In genomic region chr10:100913470-100913865, GRCh38 we compare ENCODE assay signal across 7 cellular contexts. TPM values are rescaled to one million over a fixed set of nuclear protein-coding genes. Genes with fewer than 3 reads are reported as not detected.
DNase-seq lines count a peak whose midpoint lies in the region; ATAC-seq and TF ChIP-seq lines count a peak whose summit lies in the region.

No MANE protein-coding gene starts in this region.

- H3K9me3 Mint-ChIP-seq in activated T-helper 1 cell treated with anti-CD3 and anti-CD28 coated beads, Interleukin-12 subunit alpha, Interleukin-12 subunit beta, Interleukin-2, Interleukin-4 antibody, amounts not matched to agents 30 ng/mL and 10 ng/mL and 1 ng/mL, durations not matched to agents 14 hours and 24 hours and 36 hours = no peaks in the 10 kb centered on the region

- no peak for TF ChIP-seq CTCF in HEK293 (tag by site-specific recombination; IDR thresholded peaks at IDR 0.05)
- no peak for TF ChIP-seq CTCF in stomach (IDR thresholded peaks at IDR 0.05)

- H3K4me3 Mint-ChIP-seq in activated T-helper 1 cell treated with anti-CD3 and anti-CD28 coated beads, Interleukin-12 subunit alpha, Interleukin-12 subunit beta, Interleukin-2, Interleukin-4 antibody, amounts not matched to agents 30 ng/mL and 10 ng/mL and 1 ng/mL, durations not matched to agents 14 hours and 24 hours and 36 hours = peak overlapping the region; percentile 97

- POLR2A ChIA-PET in HEK293 (lab: Yijun Ruan, JAX) = interaction anchor here (1.0 to 1.9 kb wide), 5 partner anchors 8 to 378 kb away, joined by 4 to 6 read pairs (median 6); partner anchors contain the start of genes HIF1AN, MRPL43 and TWNK

- WGBS in stomach, 5 donors = 1 to 3% (median 3%) methylated on average over 10 of the region's 10 CpGs

- TF ChIP-seq POLR2A in stomach (IDR thresholded peaks at IDR 0.05) = no peak
- no peak for TF ChIP-seq POLR2A in GM18505 (IDR thresholded peaks at IDR 0.05; ENCODE audit: borderline replicate concordance, extremely low read depth, insufficient read depth, insufficient read length)

- peak overlapping the region; percentile 95 for H3K27ac Mint-ChIP-seq in activated T-helper 1 cell treated with anti-CD3 and anti-CD28 coated beads, Interleukin-12 subunit alpha, Interleukin-12 subunit beta, Interleukin-2, Interleukin-4 antibody, amounts not matched to agents 30 ng/mL and 10 ng/mL and 1 ng/mL, durations not matched to agents 14 hours and 24 hours and 36 hours

- H3K4me3 ChIP-seq in HEK293 (ENCODE audit: low read depth, low read length) (peak overlapping the region; percentile 89), iPS-18a (ENCODE audit: low read length) (peak overlapping the region; percentile 96), stomach (peak overlapping the region; percentile 93 to 100 (median 96))

- H3K27me3 ChIP-seq in iPS-18a (ENCODE audit: control insufficient read depth, insufficient read depth, low read length) = no peaks in the 10 kb centered on the region
- H3K27me3 ChIP-seq in stomach = no peaks in the 10 kb centered on the region

- peaks cover 20% of the 10 kb centered on the region for H3K36me3 Mint-ChIP-seq in activated T-helper 1 cell treated with anti-CD3 and anti-CD28 coated beads, Interleukin-12 subunit alpha, Interleukin-12 subunit beta, Interleukin-2, Interleukin-4 antibody, amounts not matched to agents 30 ng/mL and 10 ng/mL and 1 ng/mL, durations not matched to agents 14 hours and 24 hours and 36 hours (ENCODE audit: low read depth)

- H3K4me1 ChIP-seq in HEK293 (ENCODE audit: control insufficient read depth, insufficient read depth, low read length) (peaks cover 8% of the 10 kb centered on the region; the same call in 1 of the 2 replicates), iPS-18a (ENCODE audit: control insufficient read depth, low read depth, low read length) (peaks cover 22% of the 10 kb centered on the region), stomach (peaks cover 20 to 35% (median 30%) of the 10 kb centered on the region in 4 donors)

- ATAC-seq in GM18520 (IDR thresholded peaks at IDR 0.05; ENCODE audit: unreplicated experiment) (no peak), GM18505 (IDR thresholded peaks at IDR 0.05; ENCODE audit: unreplicated experiment) (no peak)

- H3K27me3 Mint-ChIP-seq in activated T-helper 1 cell treated with anti-CD3 and anti-CD28 coated beads, Interleukin-12 subunit alpha, Interleukin-12 subunit beta, Interleukin-2, Interleukin-4 antibody, amounts not matched to agents 30 ng/mL and 10 ng/mL and 1 ng/mL, durations not matched to agents 14 hours and 24 hours and 36 hours (ENCODE audit: insufficient read depth) = no peaks in the 10 kb centered on the region

- CTCF ChIA-PET in HEK293 (lab: Yijun Ruan, JAX) = no interaction called here

- peaks cover 29 to 40% of the 10 kb centered on the region in 2 experiments for H3K36me3 ChIP-seq in HEK293 (ENCODE audit: control insufficient read depth in 2 of 2, insufficient read depth in 1 of 2, low read length in 2 of 2)
- H3K36me3 ChIP-seq in iPS-18a (ENCODE audit: control insufficient read depth, low read depth, low read length) = peaks cover 21% of the 10 kb centered on the region
- peaks cover 20 to 26% (median 22%) of the 10 kb centered on the region in 4 donors for H3K36me3 ChIP-seq in stomach

- H3K9ac ChIP-seq in iPS-18a (ENCODE audit: low read length) = peak overlapping the region; percentile 87

- no peak for TF ChIP-seq EP300 in stomach (IDR thresholded peaks at IDR 0.05)

- no peak for DNase-seq in activated T-helper 1 cell treated with anti-CD3 and anti-CD28 coated beads, Interleukin-12 subunit alpha, Interleukin-12 subunit beta, Interleukin-2, Interleukin-4 antibody, amounts not matched to agents 30 ng/mL and 10 ng/mL and 1 ng/mL, durations not matched to agents 14 hours and 24 hours and 36 hours (ENCODE audit: low spot score)
- DNase-seq in stomach (no peak), NCI-H446 treated with DMSO at 0.1 percent for 48 hours (lab: John Stamatoyannopoulos, UW) (no peak)

- H3K27ac ChIP-seq in HEK293 (ENCODE audit: extremely low read depth, low read depth, low read length) (peak overlapping the region; percentile 83; the same call in 1 of the 2 replicates), iPS-18a (ENCODE audit: low read length) (no peak overlapping the region), stomach (peak overlapping the region; percentile 92 to 98 (median 97))

- intact Hi-C loops in activated T-helper 1 cell treated with anti-CD3 and anti-CD28 coated beads, Interleukin-12 subunit alpha, Interleukin-12 subunit beta, Interleukin-2, Interleukin-4 antibody, amounts not matched to agents 30 ng/mL and 10 ng/mL and 1 ng/mL, durations not matched to agents 14 hours and 24 hours and 36 hours (cut with micrococcal nuclease) = loop anchor here (1.0 to 10.0 kb wide), 8 partner anchors 74 to 904 kb away; partner anchors contain the start of genes DPCD, KAZALD1, MRPL43 and OGA
- intact Hi-C loops in stomach (cut with DNase I; ENCODE audit: low total_unique reads) = no loop called here

- H3K9me3 ChIP-seq in HEK293 (ENCODE audit: control insufficient read depth, insufficient read depth, low read depth, low read length) = no peaks in the 10 kb centered on the region
- H3K9me3 ChIP-seq in iPS-18a (ENCODE audit: control insufficient read depth, low read depth, low read length) = no peaks in the 10 kb centered on the region
- H3K9me3 ChIP-seq in stomach = no peaks in the 10 kb centered on the region

- H3K4me1 Mint-ChIP-seq in activated T-helper 1 cell treated with anti-CD3 and anti-CD28 coated beads, Interleukin-12 subunit alpha, Interleukin-12 subunit beta, Interleukin-2, Interleukin-4 antibody, amounts not matched to agents 30 ng/mL and 10 ng/mL and 1 ng/mL, durations not matched to agents 14 hours and 24 hours and 36 hours (ENCODE audit: low read depth) = peaks cover 48% of the 10 kb centered on the region

TF ChIP-seq in HEK293, 187 proteins besides CTCF, POLR2A, EP300 and RAD21:
- TF ChIP-seq IKZF3 (tag by site-specific recombination; IDR thresholded peaks at IDR 0.05) (no peak), REST (tag by site-specific recombination; IDR thresholded peaks at IDR 0.05) (peak; percentile 40; the same call in 1 of the 2 replicates), ZBTB44 (tag by site-specific recombination; IDR thresholded peaks at IDR 0.05) (0 out of 2 replicates have a peak, but pooled peaks have one; percentile 1)

RNA-seq across cellular contexts. Expression of gene SLF2, which starts 0.7 kb away (rescaled TPM):
- total RNA-seq in activated T-helper 1 cell treated with anti-CD3 and anti-CD28 coated beads, Interleukin-12 subunit alpha, Interleukin-12 subunit beta, Interleukin-2, Interleukin-4 antibody, amounts not matched to agents 30 ng/mL and 10 ng/mL and 1 ng/mL, durations not matched to agents 14 hours and 24 hours and 36 hours = 33.4 and 36.1 TPM in 2 replicates
- total RNA-seq in stomach = 10 to 100 TPM in 4 of 5 donors, 1 to 10 TPM in 1; 2.3 to 49.9 (median 23.3) TPM
- polyA plus RNA-seq in stomach = 1 to 10 TPM; 2.3 to 9.0 (median 4.8) TPM

RNA-seq across cellular contexts. Expression of gene SEMA4G, which starts 55.8 kb away (rescaled TPM):
- 0.31 and 0.83 TPM in 2 replicates for total RNA-seq in activated T-helper 1 cell treated with anti-CD3 and anti-CD28 coated beads, Interleukin-12 subunit alpha, Interleukin-12 subunit beta, Interleukin-2, Interleukin-4 antibody, amounts not matched to agents 30 ng/mL and 10 ng/mL and 1 ng/mL, durations not matched to agents 14 hours and 24 hours and 36 hours
- 10 to 100 TPM in 3 of 5 donors, 1 to 10 TPM in 2; 7.6 to 96.3 (median 25.5) TPM for total RNA-seq in stomach
- polyA plus RNA-seq in stomach = 1 to 10 TPM; 5.1 to 6.2 (median 6.1) TPM
